In genomic region chr15:98684441-98684840, GRCh38 we compare ENCODE assay signal across 11 cellular contexts. TPM values are rescaled to one million over a fixed set of nuclear protein-coding genes. Genes with fewer than 3 reads are reported as not detected.
DNase-seq lines count a peak whose midpoint lies in the region; ATAC-seq and TF ChIP-seq lines count a peak whose summit lies in the region.
"Had no signal": no experiment of that assay in that cellular context is flagged by ENCODE, and none has a peak within 500 bp of the region (broad histone marks: within the 10 kb centered on the region; RNA-seq: fewer than 3 reads in every experiment).

No MANE protein-coding gene starts in this region.

- POLR2A ChIA-PET in GM10248 (lab: Yijun Ruan, JAX) = no interaction called here

- H3K27me3 ChIP-seq in left ventricle myocardium inferior (ENCODE audit: low read depth) = no peaks in the 10 kb centered on the region
- no peaks in the 10 kb centered on the region for H3K27me3 ChIP-seq in aorta (ENCODE audit: control insufficient read depth in 1 of 2, insufficient read depth in 2 of 2, low read length in 1 of 2)
- H3K27me3 ChIP-seq: ovary had no signal

- H3K27me3 Mint-ChIP-seq in T-helper 17 cell = peaks cover 7% of the 10 kb centered on the region

- peak; percentile 54 for DNase-seq in SKM-1 treated with dmso at 0.1 percent for 144 hours (lab: John Stamatoyannopoulos, UW; ENCODE audit: unreplicated experiment)
- no peak for DNase-seq in SKM-1 (lab: John Stamatoyannopoulos, UW; ENCODE audit: unreplicated experiment)
- DNase-seq in T-helper 17 cell = no peak
- DNase-seq in left ventricle myocardium inferior = no peak
- DNase-seq in aorta = no peak
- no peak for DNase-seq in GM10248 (ENCODE audit: extremely low spot score)
- no peak for DNase-seq in NCI-H146 (lab: John Stamatoyannopoulos, UW)
- DNase-seq: NCI-H526, ovary had no signal

- WGBS in aorta, 2 donors = 10 to 17% methylated on average over 5 of the region's 5 CpGs

- H3K4me3 ChIP-seq in left ventricle myocardium inferior = no peak overlapping the region
- H3K4me3 ChIP-seq in aorta (ENCODE audit: low read length in 2 of 2) = no peak overlapping the region
- H3K4me3 ChIP-seq: ovary had no signal

- H3K4me1 ChIP-seq in left ventricle myocardium inferior (peaks cover 90% of the 10 kb centered on the region), aorta (ENCODE audit: control insufficient read depth in 1 of 2, insufficient read depth in 2 of 2, low read length in 2 of 2) (peaks cover 0 to 12% of the 10 kb centered on the region in 2 donors)

- H3K36me3 Mint-ChIP-seq in T-helper 17 cell (ENCODE audit: low read depth) = no peaks in the 10 kb centered on the region

- no peaks in the 10 kb centered on the region for H3K9me3 ChIP-seq in T-helper 17 cell (ENCODE audit: control insufficient read depth, low read length, poor library complexity, severe bottlenecking)
- H3K9me3 ChIP-seq in left ventricle myocardium inferior (replicated peaks) = no peaks in the 10 kb centered on the region
- no peaks in the 10 kb centered on the region for H3K9me3 ChIP-seq in aorta (ENCODE audit: control insufficient read depth, low read length)
- H3K9me3 ChIP-seq: ovary had no signal

- CTCF ChIA-PET in GM10248 (lab: Yijun Ruan, JAX) = interaction anchor here (0.8 to 1.0 kb wide), 2 partner anchors 12 to 17 kb away, joined by 3 to 4 read pairs; no protein-coding TSS in a partner anchor

- H3K27ac Mint-ChIP-seq in T-helper 17 cell = peak overlapping the region; percentile 56
- H3K27ac Mint-ChIP-seq: activated T-helper 2 cell treated with anti-CD3 and anti-CD28 coated beads, Interferon-gamma antibody, Interleukin-2, Interleukin-4, amounts not matched to agents 10 μg/mL and 5 μg/mL and 100 μg/mL, durations not matched to agents 14 hours and 24 hours and 36 hours had no signal

- no peak for ATAC-seq in T-helper 17 cell
- peak; percentile 68 for ATAC-seq in aorta (ENCODE audit: low FRiP score)
- no peak for ATAC-seq in HG02642 (IDR thresholded peaks at IDR 0.05; ENCODE audit: poor library complexity, unreplicated experiment)

- no peak overlapping the region for H3K4me3 Mint-ChIP-seq in T-helper 17 cell

- TF ChIP-seq CTCF in left ventricle myocardium inferior (IDR thresholded peaks at IDR 0.05; ENCODE audit: borderline replicate concordance) (no peak), GM10248 (IDR thresholded peaks at IDR 0.05; ENCODE audit: control extremely low read depth, extremely low read depth, low read depth, missing control alignments) (no peak)

- intact Hi-C loops in left ventricle myocardium inferior (cut with micrococcal nuclease) = no loop called here
- intact Hi-C loops in aorta (cut with DNase I) = no loop called here

- no peaks in the 10 kb centered on the region for H3K36me3 ChIP-seq in left ventricle myocardium inferior
- H3K36me3 ChIP-seq in aorta (ENCODE audit: control insufficient read depth in 1 of 2, insufficient read depth in 2 of 2, low read length in 1 of 2) = no peaks in the 10 kb centered on the region
- H3K36me3 ChIP-seq: ovary had no signal

- H3K4me1 Mint-ChIP-seq in T-helper 17 cell = peaks cover 26% of the 10 kb centered on the region

- H3K27ac ChIP-seq in left ventricle myocardium inferior (replicated peaks) (peak overlapping the region; percentile 44), aorta (ENCODE audit: low read depth in 1 of 2, low read length in 2 of 2) (peak overlapping the region; percentile 8 to 55)
- H3K27ac ChIP-seq: ovary had no signal

RNA-seq across cellular contexts. Expression of gene IGF1R, which starts 36.1 kb away (rescaled TPM):
- 10 to 100 TPM; 13.7 to 27.1 TPM for total RNA-seq in T-helper 17 cell
- total RNA-seq in left ventricle myocardium inferior = 37.2 TPM
- 100 to 1,000 TPM in 1 of 2 donors, 10 to 100 TPM in 1; 88.8 to 137 TPM for total RNA-seq in aorta
- polyA plus RNA-seq in aorta = 10 to 100 TPM in 1 of 2 donors, 1 to 10 TPM in 1; 7.5 to 12.7 TPM
